Comparison of ENCODE assay signal across 8 cellular contexts in the genomic region with DNA sequence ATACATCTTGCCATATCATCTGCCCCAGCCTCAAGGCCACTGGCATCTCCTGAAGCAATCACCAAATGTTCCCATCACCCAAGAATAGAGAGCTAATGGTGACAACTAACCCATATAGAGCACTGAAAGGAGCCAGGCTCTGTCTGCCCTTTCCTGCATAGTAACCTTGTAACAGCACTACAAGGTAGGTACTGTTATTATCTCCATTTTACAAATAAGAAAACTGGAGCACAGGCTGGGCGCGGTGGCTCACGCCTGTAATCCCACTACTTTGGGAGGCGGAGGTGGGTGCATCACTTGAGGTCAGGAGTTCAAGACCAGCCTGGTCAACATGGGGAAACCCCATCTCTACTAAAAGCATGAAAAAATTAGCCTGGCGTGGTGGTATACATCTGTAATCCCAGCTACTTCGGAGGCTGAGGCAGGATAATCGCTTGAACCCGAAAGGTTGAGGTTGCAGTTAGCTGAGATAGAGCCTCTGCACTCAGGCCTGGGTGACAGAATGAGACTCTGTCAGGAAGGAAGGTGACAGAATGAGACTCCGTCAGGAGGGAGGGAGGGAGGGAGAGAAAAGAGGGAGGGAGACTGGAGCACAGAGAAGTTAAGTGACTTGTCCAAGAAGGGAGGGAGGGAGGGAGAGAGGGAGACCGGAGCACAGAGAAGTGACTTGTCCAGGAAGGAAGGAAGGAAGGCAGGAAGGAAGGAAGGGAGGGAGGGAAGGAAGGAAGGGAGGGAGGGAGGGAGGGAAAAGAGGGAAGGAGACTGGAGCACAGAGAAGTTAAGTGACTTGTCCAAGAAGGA. TPM values are rescaled to one million over a fixed set of nuclear protein-coding genes. Genes with fewer than 3 reads are reported as not detected.
DNase-seq lines count a peak whose midpoint lies in the region; ATAC-seq and TF ChIP-seq lines count a peak whose summit lies in the region.

No MANE protein-coding gene starts in this region.

- CTCF ChIA-PET in CD4-positive, alpha-beta memory T cell (lab: Charles Lee; ENCODE audit: partially characterized antibody), result no interaction called here

- H3K27ac Mint-ChIP-seq in CD4-positive, alpha-beta memory T cell, result peak overlapping the region in 6 of 7 donors; percentile 30 to 85 (median 38)
- no peak overlapping the region; the same call in 1 of the 2 replicates for H3K27ac Mint-ChIP-seq in HFFc6
- H3K27ac Mint-ChIP-seq in activated naive CD8-positive, alpha-beta T cell treated with anti-CD3 and anti-CD28 coated beads, Interleukin-2, amount 10 ng/mL, durations not matched to agents 7 days and 5 days, result no peak overlapping the region
- peak overlapping the region in 2 of 6 donors; percentile 81 to 91 for H3K27ac Mint-ChIP-seq in naive B cell

- H3K4me3 Mint-ChIP-seq in CD4-positive, alpha-beta memory T cell, result peak overlapping the region in 7 of 8 donors; percentile 46 to 65 (median 54)
- H3K4me3 Mint-ChIP-seq in HFFc6, result 0 out of 2 replicates have a peak overlapping the region, but pooled peaks have one; percentile 34
- H3K4me3 Mint-ChIP-seq in activated naive CD8-positive, alpha-beta T cell treated with anti-CD3 and anti-CD28 coated beads, Interleukin-2, amount 10 ng/mL, durations not matched to agents 7 days and 5 days, result peak overlapping the region; percentile 28
- H3K4me3 Mint-ChIP-seq in naive B cell, result peak overlapping the region in 5 of 8 donors; percentile 37 to 95 (median 63)

- no peaks in the 10 kb centered on the region for H3K27me3 ChIP-seq in CD4-positive, alpha-beta memory T cell (ENCODE audit: insufficient read depth, low read length)

- DNase-seq in CD4-positive, alpha-beta memory T cell, result no peak
- DNase-seq in HFFc6 (no peak), naive B cell (no peak), SKM-1 (lab: John Stamatoyannopoulos, UW; ENCODE audit: unreplicated experiment) (no peak), AG20443 (ENCODE audit: low spot score) (no peak), 8988T (no peak), DMS53 treated with DMSO at 0.1 percent for 48 hours (lab: John Stamatoyannopoulos, UW; ENCODE audit: unreplicated experiment) (no peak)
- DNase-seq in activated naive CD8-positive, alpha-beta T cell treated with anti-CD3 and anti-CD28 coated beads, Interleukin-2, amount 10 ng/mL, durations not matched to agents 7 days and 5 days, result no peak

- POLR2A ChIA-PET in CD4-positive, alpha-beta memory T cell (lab: Charles Lee; ENCODE audit: partially characterized antibody), result interaction anchor here (0.6 kb wide), 1 partner anchor 1876 kb away, joined by 3 read pairs; no protein-coding TSS in a partner anchor
- POLR2A ChIA-PET in activated naive CD8-positive, alpha-beta T cell treated with anti-CD3 and anti-CD28 coated beads, Interleukin-2, amount 10 ng/mL, durations not matched to agents 7 days and 5 days (lab: Charles Lee), result interaction anchor here (0.7 kb wide), 1 partner anchor 13 kb away, joined by 5 read pairs; no protein-coding TSS in a partner anchor

- no peaks in the 10 kb centered on the region for H3K9me3 Mint-ChIP-seq in CD4-positive, alpha-beta memory T cell
- H3K9me3 Mint-ChIP-seq in HFFc6 (no peaks in the 10 kb centered on the region), naive B cell (no peaks in the 10 kb centered on the region)
- H3K9me3 Mint-ChIP-seq in activated naive CD8-positive, alpha-beta T cell treated with anti-CD3 and anti-CD28 coated beads, Interleukin-2, amount 10 ng/mL, durations not matched to agents 7 days and 5 days, result no peaks in the 10 kb centered on the region

- H3K9me3 ChIP-seq in CD4-positive, alpha-beta memory T cell (ENCODE audit: control insufficient read depth in 1 of 2, low read length in 2 of 2), result no peaks in the 10 kb centered on the region

- H3K36me3 Mint-ChIP-seq in CD4-positive, alpha-beta memory T cell, result peaks cover 3 to 13% of the 10 kb centered on the region in 2 donors
- no peaks in the 10 kb centered on the region for H3K36me3 Mint-ChIP-seq in HFFc6 (ENCODE audit: low read depth)
- no peaks in the 10 kb centered on the region for H3K36me3 Mint-ChIP-seq in activated naive CD8-positive, alpha-beta T cell treated with anti-CD3 and anti-CD28 coated beads, Interleukin-2, amount 10 ng/mL, durations not matched to agents 7 days and 5 days
- no peaks in the 10 kb centered on the region for H3K36me3 Mint-ChIP-seq in naive B cell

- no peak overlapping the region for H3K4me3 ChIP-seq in CD4-positive, alpha-beta memory T cell (ENCODE audit: low read length in 2 of 2)

- peaks cover 18% of the 10 kb centered on the region for H3K4me1 ChIP-seq in CD4-positive, alpha-beta memory T cell (ENCODE audit: insufficient read depth, low read length)

- TF ChIP-seq CTCF in HFFc6 (IDR thresholded peaks at IDR 0.05), result no peak

- H3K36me3 ChIP-seq in CD4-positive, alpha-beta memory T cell (ENCODE audit: insufficient read depth, low read length), result no peaks in the 10 kb centered on the region

- H3K4me1 Mint-ChIP-seq in CD4-positive, alpha-beta memory T cell, result peaks cover 22 to 57% (median 24%) of the 10 kb centered on the region in 4 donors
- peaks cover 28% of the 10 kb centered on the region for H3K4me1 Mint-ChIP-seq in HFFc6 (ENCODE audit: low read depth)
- peaks cover 14% of the 10 kb centered on the region for H3K4me1 Mint-ChIP-seq in activated naive CD8-positive, alpha-beta T cell treated with anti-CD3 and anti-CD28 coated beads, Interleukin-2, amount 10 ng/mL, durations not matched to agents 7 days and 5 days
- peaks cover 32 to 50% (median 37%) of the 10 kb centered on the region in 3 donors for H3K4me1 Mint-ChIP-seq in naive B cell

- H3K27me3 Mint-ChIP-seq in CD4-positive, alpha-beta memory T cell, result no peaks in the 10 kb centered on the region
- peaks cover 5% of the 10 kb centered on the region; the same call in 1 of the 2 replicates for H3K27me3 Mint-ChIP-seq in HFFc6 (ENCODE audit: insufficient read depth)
- H3K27me3 Mint-ChIP-seq in activated naive CD8-positive, alpha-beta T cell treated with anti-CD3 and anti-CD28 coated beads, Interleukin-2, amount 10 ng/mL, durations not matched to agents 7 days and 5 days, result no peaks in the 10 kb centered on the region
- H3K27me3 Mint-ChIP-seq in naive B cell, result no peaks in the 10 kb centered on the region

- intact Hi-C loops in CD4-positive, alpha-beta memory T cell (cut with micrococcal nuclease), result loop anchor here (5.0 kb wide), 1 partner anchor 736 kb away; a partner anchor contains a TSS

- no peak for ATAC-seq in activated naive CD8-positive, alpha-beta T cell treated with anti-CD3 and anti-CD28 coated beads, Interleukin-2, amount 10 ng/mL, durations not matched to agents 7 days and 5 days (ENCODE audit: low read depth)
- ATAC-seq in naive B cell (ENCODE audit: low read depth in 2 of 2), result no peak

- H3K27ac ChIP-seq in CD4-positive, alpha-beta memory T cell (ENCODE audit: low read depth, low read length), result no peak overlapping the region

RNA-seq across cellular contexts. Expression of a gene that starts 2.2 kb away (rescaled TPM):
- 1 to 10 TPM; 6.5 to 7.9 TPM for total RNA-seq in CD4-positive, alpha-beta memory T cell
- polyA plus RNA-seq in CD4-positive, alpha-beta memory T cell, result 10 to 100 TPM in 1 of 2 donors, 1 to 10 TPM in 1; 5.9 to 11.9 TPM
- 1 to 10 TPM; 7.0 to 9.7 (median 7.7) TPM for total RNA-seq in HFFc6 (2021; fragmentation: NEBNext Ultra II Directional; extraction: Animal tissue kit (Norgen Biotek cat#: 25700))
- 1 to 10 TPM; 4.7 to 5.3 TPM for total RNA-seq in activated naive CD8-positive, alpha-beta T cell treated with anti-CD3 and anti-CD28 coated beads, Interleukin-2, amount 10 ng/mL, durations not matched to agents 7 days and 5 days
- polyA plus RNA-seq in naive B cell (ENCODE audit: low read depth in 6 of 6), result 10 to 100 TPM; 20.6 to 37.1 (median 23.3) TPM

Comparison
In these comparisons a context has a peak if more than half of its experiments do, and no peak if none do; other contexts are left out.
1. H3K27ac Mint-ChIP-seq: peak in CD4-positive, alpha-beta memory T cell (6 of 7); none in HFFc6 (single experiment) and activated naive CD8-positive, alpha-beta T cell treated with anti-CD3 and anti-CD28 coated beads, Interleukin-2, amount 10 ng/mL, durations not matched to agents 7 days and 5 days (single experiment).
2. Peak in every context shown above with its lines, with median percentiles within 50 percentile points of each other: H3K4me3 Mint-ChIP-seq.